20 cellular contexts compared by ENCODE assay signal in genomic region chr12:119183942-119184695, GRCh38. TPM values are rescaled to one million over a fixed set of nuclear protein-coding genes. Genes with fewer than 3 reads are reported as not detected.
DNase-seq lines count a peak whose midpoint lies in the region; ATAC-seq, FAIRE-seq and TF ChIP-seq lines count a peak whose summit lies in the region.
"Had no signal": no experiment of that assay in that cellular context is flagged by ENCODE, and none has a peak within 500 bp of the region (broad histone marks: within the 10 kb centered on the region; RNA-seq: fewer than 3 reads in every experiment).

No MANE protein-coding gene starts in this region.

- H3K36me3 ChIP-seq in H1 (ENCODE audit: control insufficient read depth in 2 of 4, insufficient read depth in 4 of 4, low read length in 3 of 4) (peaks cover 0 to 7% (median 1%) of the 10 kb centered on the region in 4 experiments; a peak in 3 of 8 replicates), sigmoid colon (peaks cover 8 to 29% (median 11%) of the 10 kb centered on the region in 4 donors)
- H3K36me3 ChIP-seq: tibial nerve had no signal

- no peak overlapping the region; a peak in 1 of 7 replicates for H3K9ac ChIP-seq in H1 (replicated peaks in 1 of 4; ENCODE audit: extremely low read depth in 1 of 4, low read depth in 3 of 4, low read length in 3 of 4)

- no peak overlapping the region for H2BK20ac ChIP-seq in H1 (ENCODE audit: low read length)

- WGBS in A549 (ENCODE audit: missing lambda C conversion rate): 74% methylated on average over 9 of the region's 9 CpGs
- WGBS in H1 (ENCODE audit: extremely low coverage in 1 of 2, insufficient coverage in 1 of 2, insufficient read length in 1 of 2, insufficient replicate concordance in 2 of 2, low coverage in 1 of 2, low lambda C conversion rate in 2 of 2, missing lambda C conversion rate in 1 of 2), 2 experiments: 92% methylated on average over 9 of the region's 9 CpGs; no CpG with 5 or more reads in 1 of the 2 experiments
- WGBS in sigmoid colon, 2 donors: 79 to 83% methylated on average over 9 of the region's 9 CpGs

- DNase-seq in A549 (ENCODE audit: low read depth in 1 of 2, low spot score in 1 of 2): no peak
- DNase-seq in H1 (ENCODE audit: low read depth in 1 of 2, low spot score in 2 of 2): no peak
- peak; percentile 14 for DNase-seq in kidney tubule cell (ENCODE audit: low spot score)
- DNase-seq in sigmoid colon: peak; percentile 80
- no peak for DNase-seq in RPMI8226
- DNase-seq in HEK293T (ENCODE audit: extremely low spot score): no peak
- DNase-seq in NCI-H2196 treated with DMSO at 0.1 percent for 48 hours (lab: John Stamatoyannopoulos, UW; ENCODE audit: unreplicated experiment): no peak
- DNase-seq: activated CD4-positive, alpha-beta T cell treated with anti-CD3 and anti-CD28 coated beads, Interleukin-2, amount 50 U/mL, for 48 hours; activated T-cell treated with anti-CD3 and anti-CD28 coated beads, Interleukin-2, amount 50 U/mL, for 4 hours; effector memory CD4-positive, alpha-beta T cell; NCI-H2081; NCI-H526; nephron progenitor cell; PC-9; stimulated activated CD4-positive, alpha-beta T cell treated with anti-CD3 and anti-CD28 coated beads, Interleukin-2, amount 100 ng/mL, for 24 hours had no signal

- CTCF ChIA-PET in A549 (lab: Yijun Ruan, JAX) (interaction anchor here (1.1 to 1.4 kb wide), 2 partner anchors 11 to 143 kb away, joined by 3 to 4 read pairs; no protein-coding TSS in a partner anchor), H1 (lab: Charles Lee; ENCODE audit: partially characterized antibody) (interaction anchor here (1.0 to 1.3 kb wide), 2 partner anchors 9 to 28 kb away, joined by 3 to 4 read pairs; no protein-coding TSS in a partner anchor), HEK293T (lab: Yijun Ruan, JAX) (no interaction called here)

- H3K14ac ChIP-seq in H1 (ENCODE audit: insufficient read length): no peak overlapping the region

- no peak overlapping the region for H4K5ac ChIP-seq in H1 (ENCODE audit: insufficient read length, low read depth, low read length)

- H3K27ac ChIP-seq in A549: no peak overlapping the region
- no peak overlapping the region for H3K27ac ChIP-seq in H1 (ENCODE audit: low read depth, low read length)
- H3K27ac ChIP-seq in sigmoid colon: peak overlapping the region; percentile 91 to 99 (median 96)
- H3K27ac ChIP-seq: PC-9 had no signal

- no peak overlapping the region for H3K4ac ChIP-seq in H1 (replicated peaks; ENCODE audit: insufficient read length, low read depth, low read length)

- no peak overlapping the region for H3K18ac ChIP-seq in H1 (ENCODE audit: extremely low read depth, low read length)

- TF ChIP-seq POLR2A in A549 (IDR thresholded peaks at IDR 0.05; ENCODE audit: low read length) (no peak), H1 (IDR thresholded peaks at IDR 0.05; ENCODE audit: control extremely low read depth in 1 of 2, low read depth in 2 of 2, low read length in 2 of 2) (no peak), sigmoid colon (IDR thresholded peaks at IDR 0.05) (no peak)

- POLR2A ChIA-PET in A549 (lab: Yijun Ruan, JAX) (no interaction called here), H1 (lab: Charles Lee; ENCODE audit: partially characterized antibody) (interaction anchor here (0.7 to 3.0 kb wide), 3 partner anchors 12 to 567 kb away, joined by 3 to 10 read pairs (median 7); no protein-coding TSS in a partner anchor), HEK293T (lab: Yijun Ruan, JAX) (interaction anchor here (0.6 kb wide), 1 partner anchor 1017 kb away, joined by 3 read pairs; the partner anchor contains the start of gene RPLP0)

- no peak overlapping the region for H2BK120ac ChIP-seq in H1 (replicated peaks; ENCODE audit: low read depth, low read length)

- intact Hi-C loops in sigmoid colon (cut with DNase I): loop anchor here (10.0 kb wide), 1 partner anchor 1111 kb away; the partner anchor contains the start of genes RNU4-1 and RNU4-2

- no peaks in the 10 kb centered on the region for H4K20me1 ChIP-seq in H1 (replicated peaks in 1 of 2; ENCODE audit: control insufficient read depth in 1 of 2, insufficient read depth in 2 of 2, low read length in 2 of 2)

- no peak overlapping the region for H4K8ac ChIP-seq in H1 (ENCODE audit: extremely low read depth, insufficient read depth, low read length)

- H3K4me2 ChIP-seq in A549: no peak overlapping the region
- H3K4me2 ChIP-seq in H1 (ENCODE audit: insufficient read depth in 1 of 2, low read depth in 2 of 2, low read length in 2 of 2): no peak overlapping the region
- H3K4me2 ChIP-seq: PC-9 had no signal

- ATAC-seq in A549 (no peak), GM21360 (IDR thresholded peaks at IDR 0.05; ENCODE audit: unreplicated experiment) (no peak)
- ATAC-seq: activated naive CD4-positive, alpha-beta T cell treated with anti-CD3 and anti-CD28 coated beads, Interleukin-2, amount 50 U/mL, for 72 hours; activated T-cell treated with anti-CD3 and anti-CD28 coated beads, Interleukin-2, amount 50 U/mL, for 4 hours; SK-N-SH treated with all-trans-retinoic acid at 6 μM for 48 hours had no signal

- no peak overlapping the region for H2BK12ac ChIP-seq in H1 (ENCODE audit: low read depth, low read length)

- H3K27me3 ChIP-seq in H1 (replicated peaks in 1 of 4; ENCODE audit: control insufficient read depth in 3 of 4, extremely low read depth in 1 of 4, insufficient read depth in 3 of 4, low read length in 3 of 4) (no peaks in the 10 kb centered on the region; a peak in 1 of 7 replicates), sigmoid colon (no peaks in the 10 kb centered on the region)
- H3K27me3 ChIP-seq: tibial nerve had no signal

- no peak for TF ChIP-seq RAD21 in A549 (conservative IDR thresholded peaks at IDR 0.05 in 1 of 2, IDR thresholded peaks at IDR 0.05 in 1 of 2)
- no peak for TF ChIP-seq RAD21 in H1 (IDR thresholded peaks at IDR 0.05 in 1 of 2, conservative IDR thresholded peaks at IDR 0.05 in 1 of 2; ENCODE audit: low read depth in 2 of 2, low read length in 2 of 2)

- H4K91ac ChIP-seq in H1 (replicated peaks; ENCODE audit: insufficient read length, low read length): peak overlapping the region; percentile 58

- H3K4me1 ChIP-seq in A549 (peaks cover 29% of the 10 kb centered on the region), H1 (replicated peaks in 1 of 4; ENCODE audit: control insufficient read depth in 3 of 4, insufficient read depth in 4 of 4, low read length in 3 of 4) (peaks cover 10 to 16% (median 14%) of the 10 kb centered on the region in 4 experiments), sigmoid colon (peaks cover 0 to 61% (median 46%) of the 10 kb centered on the region in 4 donors)

- no peak overlapping the region for H3K23ac ChIP-seq in H1 (ENCODE audit: insufficient read length)

- TF ChIP-seq EP300 in A549 (IDR thresholded peaks at IDR 0.05): no peak
- no peak for TF ChIP-seq EP300 in H1 (IDR thresholded peaks at IDR 0.05; ENCODE audit: borderline replicate concordance in 1 of 2, low read depth in 2 of 2, low read length in 2 of 2)
- peak in 1 of 4 donors; percentile 1 for TF ChIP-seq EP300 in sigmoid colon (IDR thresholded peaks at IDR 0.05)

- H2BK5ac ChIP-seq in H1 (ENCODE audit: low read depth, low read length): no peak overlapping the region

- no peak overlapping the region for H2AK5ac ChIP-seq in H1 (ENCODE audit: low read depth, low read length)

- H3K79me2 ChIP-seq in H1 (ENCODE audit: control insufficient read depth in 1 of 2, insufficient read depth in 2 of 2, low read length in 2 of 2): peaks cover 0 to 10% of the 10 kb centered on the region in 2 experiments; a peak in 1 of 4 replicates

- no peaks in the 10 kb centered on the region; the same call in 1 of the 2 replicates for H3K23me2 ChIP-seq in H1 (ENCODE audit: low read depth, low read length)

- H2AFZ ChIP-seq in H1 (ENCODE audit: low read length): no peak overlapping the region
- H2AFZ ChIP-seq: PC-9 had no signal

- no peak overlapping the region for H2BK15ac ChIP-seq in H1 (ENCODE audit: low read length)

- no peaks in the 10 kb centered on the region for H3K79me1 ChIP-seq in H1 (ENCODE audit: low read depth, low read length)

- FAIRE-seq in A549 (lab: Jason Lieb, UNC): no peak
- FAIRE-seq in H1 (lab: Jason Lieb, UNC): no peak
- FAIRE-seq: TTC549 had no signal

- H3K4me3 ChIP-seq in A549 (no peak overlapping the region), H1 (ENCODE audit: extremely low read depth in 1 of 4, insufficient read depth in 2 of 4, low read depth in 3 of 4, low read length in 4 of 4) (no peak overlapping the region), sigmoid colon (peak overlapping the region; percentile 58 to 86 (median 76))
- H3K4me3 ChIP-seq: PC-9, tibial nerve had no signal

- TF ChIP-seq CTCF in A549 (IDR thresholded peaks at IDR 0.05) (no peak), H1 (IDR thresholded peaks at IDR 0.05; ENCODE audit: control extremely low read depth in 1 of 3, insufficient read depth in 1 of 3, low read depth in 1 of 3, low read length in 3 of 3) (no peak), sigmoid colon (IDR thresholded peaks at IDR 0.05) (no peak)

- H3K9me3 ChIP-seq in A549 (no peaks in the 10 kb centered on the region), H1 (ENCODE audit: insufficient read depth in 2 of 2, low read depth in 1 of 2, low read length in 1 of 2) (0 out of 4 replicates have a peak, but pooled peaks cover 0 to 3% of the 10 kb centered on the region in 2 experiments), sigmoid colon (no peaks in the 10 kb centered on the region)
- H3K9me3 ChIP-seq: tibial nerve had no signal

- no peak overlapping the region for H3K56ac ChIP-seq in H1 (replicated peaks; ENCODE audit: insufficient read length, low read depth, low read length)

TF ChIP-seq in H1, 55 proteins besides CTCF, POLR2A, EP300 and RAD21 (continues in another document):
- no peak for TF ChIP-seq CREB1 (IDR thresholded peaks at IDR 0.05)

TF ChIP-seq in HEK293T, 16 proteins besides CTCF, POLR2A, EP300 and RAD21 (continues in another document):
- TF ChIP-seq LEF1 (IDR thresholded peaks at IDR 0.05; ENCODE audit: borderline replicate concordance) (no peak), FOXA1 (IDR thresholded peaks at IDR 0.05) (no peak), NFRKB (IDR thresholded peaks at IDR 0.05) (no peak)

RNA-seq across cellular contexts. Expression of gene HSPB8, which starts 5.4 kb away (rescaled TPM):
- polyA plus RNA-seq in A549 (2011; rRNA removed): 7.2 and 7.8 TPM in 2 replicates
- polyA plus RNA-seq in A549 (2012; cell fraction: cytosol; rRNA removed): 4.8 and 6.5 TPM in 2 replicates
- 5.4 and 7.7 TPM in 2 replicates for polyA plus RNA-seq in A549 (2012; cell fraction: nucleus; rRNA removed)
- polyA plus RNA-seq in A549 (2017; fragmentation: RNase III; extraction: RNeasy Plus Mini Kit Qiagen cat#74134 plus additional on column Dnase treatment): 7.6 to 9.6 TPM (median 7.9 TPM) in 3 replicates
- polyA minus RNA-seq in A549 (2011; rRNA and poly(A)+ RNA removed): 7.2 and 9.1 TPM in 2 replicates
- total RNA-seq in H1 (2021; fragmentation: NEBNext Ultra II Directional; extraction: Animal tissue kit (Norgen Biotek cat#: 25700)): 11.7 TPM in 2 replicates
- polyA plus RNA-seq in H1 (2011; rRNA removed): 17.4 and 28.2 TPM in 2 replicates
- polyA plus RNA-seq in H1 (2011; cell fraction: cytosol; rRNA removed): 13.1 TPM
- 11.9 TPM for polyA plus RNA-seq in H1 (2011; cell fraction: nucleus; rRNA removed)
- 17.8 to 18.5 TPM (median 18.0 TPM) in 4 replicates for polyA plus RNA-seq in H1 (2012, experiment 1 of 2)
- polyA plus RNA-seq in H1 (2012, experiment 2 of 2): 26.1 TPM
- polyA plus RNA-seq in H1 (2013, experiment 1 of 2): 5.5 TPM
- polyA plus RNA-seq in H1 (2013, experiment 2 of 2): 5.8 TPM
- 9.3 and 14.3 TPM in 2 replicates for polyA minus RNA-seq in H1 (2011; rRNA and poly(A)+ RNA removed)
- 10.0 TPM for polyA minus RNA-seq in H1 (2011; cell fraction: cytosol; rRNA and poly(A)+ RNA removed)
- polyA minus RNA-seq in H1 (2011; cell fraction: nucleus; rRNA and poly(A)+ RNA removed): 9.2 TPM
- 100 to 1,000 TPM; 311 to 485 (median 436) TPM for total RNA-seq in sigmoid colon
- polyA plus RNA-seq in sigmoid colon: 10 to 100 TPM in 2 of 3 donors, 1 to 10 TPM in 1; 2.1 to 20.9 (median 18.0) TPM
- total RNA-seq: activated naive CD4-positive, alpha-beta T cell treated with anti-CD3 and anti-CD28 coated beads, Interleukin-2, amount 50 U/mL, for 72 hours; activated T-cell treated with anti-CD3 and anti-CD28 coated beads, Interleukin-2, amount 50 U/mL, for 4 hours had no signal

Comparison
In these comparisons a context has a peak if more than half of its experiments do, and no peak if none do; other contexts are left out.
1. DNase-seq: peak in kidney tubule cell (single experiment) and sigmoid colon (single experiment); none in A549 (0 of 2), H1 (0 of 2), RPMI8226 (single experiment), HEK293T (single experiment) and NCI-H2196 treated with DMSO at 0.1 percent for 48 hours (single experiment).
2. H3K27ac ChIP-seq: peak in sigmoid colon (4 of 4); none in A549 (0 of 2) and H1 (single experiment).
3. H3K4me3 ChIP-seq: peak in sigmoid colon (4 of 4); none in A549 (single experiment) and H1 (0 of 4).
4. Of the 18 proteins assayed by ChIP-seq in both H1 and A549: peak only in H1: KDM1A; only in A549: none; in both: none; in neither: 16; mixed calls (peak in some experiments, not most) for 1.